Comparison of ENCODE assay signal across 13 cellular contexts in genomic region chr17:78896091-78896833, GRCh38. TPM values are rescaled to one million over a fixed set of nuclear protein-coding genes. Genes with fewer than 3 reads are reported as not detected.
DNase-seq lines count a peak whose midpoint lies in the region; ATAC-seq, FAIRE-seq and TF ChIP-seq lines count a peak whose summit lies in the region.
"Had no signal": no experiment of that assay in that cellular context is flagged by ENCODE, and none has a peak within 500 bp of the region (broad histone marks: within the 10 kb centered on the region; RNA-seq: fewer than 3 reads in every experiment).

No MANE protein-coding gene starts in this region.

- no peaks in the 10 kb centered on the region for H3K79me2 ChIP-seq in K562 (ENCODE audit: control insufficient read depth, insufficient read depth, low read length)

- no peak overlapping the region for H2AFZ ChIP-seq in K562 (ENCODE audit: low read depth, low read length)
- H2AFZ ChIP-seq: PC-9 had no signal

- POLR2A ChIA-PET in K562 (lab: Yijun Ruan, JAX) (interaction anchor here (0.7 to 1.7 kb wide), 4 partner anchors 8 to 129 kb away, joined by 4 to 5 read pairs (median 4); no protein-coding TSS in a partner anchor), T-cell (lab: Charles Lee) (no interaction called here)

- H3K36me3 ChIP-seq in K562 (ENCODE audit: control insufficient read depth, insufficient read depth, low read length) = no peaks in the 10 kb centered on the region
- peaks cover 5% of the 10 kb centered on the region for H3K36me3 ChIP-seq in right atrium auricular region
- no peaks in the 10 kb centered on the region for H3K36me3 ChIP-seq in ovary
- peaks cover 4% of the 10 kb centered on the region for H3K36me3 ChIP-seq in upper lobe of right lung

- in situ Hi-C loops in K562 (cut with MboI) = no loop called here

- H4K20me1 ChIP-seq in K562 (replicated peaks; ENCODE audit: control insufficient read depth, insufficient read depth, low read length) = peaks cover 5% of the 10 kb centered on the region; the same call in 1 of the 2 replicates

- DNase-seq in K562 (ENCODE audit: extremely low read depth in 1 of 4, low spot score in 3 of 4) (no peak), right atrium auricular region (ENCODE audit: low spot score) (no peak), ovary (peak in 4 of 5 donors; percentile 45 to 55 (median 52)), upper lobe of right lung (no peak), T-cell (no peak), T-helper 9 cell (no peak)
- DNase-seq in activated CD4-positive, alpha-beta T cell treated with anti-CD3 and anti-CD28 coated beads for 4 hours = no peak
- DNase-seq: HCEC 1CT, immature natural killer cell, Kasumi-1, NCI-H2171, PC-9 had no signal

- no peak overlapping the region for H3K27ac Mint-ChIP-seq in T-cell
- H3K27ac Mint-ChIP-seq: immature natural killer cell, progenitor cell of endocrine pancreas had no signal

- H3K36me3 Mint-ChIP-seq in T-cell = no peaks in the 10 kb centered on the region
- H3K36me3 Mint-ChIP-seq: immature natural killer cell had no signal

- H3K4me3 Mint-ChIP-seq in T-cell = no peak overlapping the region
- H3K4me3 Mint-ChIP-seq: immature natural killer cell had no signal

- H3K4me1 Mint-ChIP-seq in T-cell = peaks cover 13 to 14% (median 14%) of the 10 kb centered on the region in 3 donors

- peaks cover 0 to 10% of the 10 kb centered on the region in 2 experiments; a peak in 2 of 5 replicates for H3K4me1 ChIP-seq in K562 (replicated peaks in 1 of 2; ENCODE audit: control insufficient read depth in 2 of 2, insufficient read depth in 2 of 2, low read length in 2 of 2)
- H3K4me1 ChIP-seq in right atrium auricular region = peaks cover 0 to 86% of the 10 kb centered on the region in 2 donors
- peaks cover 53% of the 10 kb centered on the region for H3K4me1 ChIP-seq in ovary (ENCODE audit: insufficient read depth)
- H3K4me1 ChIP-seq in upper lobe of right lung = peaks cover 58% of the 10 kb centered on the region

- CTCF ChIA-PET in K562 (lab: Yijun Ruan, JAX; ENCODE audit: low intra/inter-chr PET ratio) (no interaction called here), T-cell (lab: Charles Lee) (no interaction called here)

- BruUV-seq in K562 (replicated peaks; lab: Mats Ljungman, UMichigan) = no TSS peak

- H3K4me2 ChIP-seq in K562 (ENCODE audit: insufficient read depth, low read length) = no peak overlapping the region
- H3K4me2 ChIP-seq: PC-9 had no signal

- H3K4me3 ChIP-seq in K562 = no peak overlapping the region
- H3K4me3 ChIP-seq in right atrium auricular region = no peak overlapping the region
- H3K4me3 ChIP-seq in ovary = no peak overlapping the region
- H3K4me3 ChIP-seq in upper lobe of right lung = no peak overlapping the region
- H3K4me3 ChIP-seq: PC-9 had no signal

- peaks cover 2% of the 10 kb centered on the region for H3K9me1 ChIP-seq in K562 (ENCODE audit: control insufficient read depth, insufficient read depth, low read length)

- ATAC-seq in K562 (no peak; the same call in 2 of the 3 replicates), upper lobe of right lung (no peak), T-cell (replicated peaks in 1 of 4) (no peak)

- H3K9ac ChIP-seq in K562 (ENCODE audit: insufficient read depth in 1 of 2, low read depth in 2 of 2, low read length in 2 of 2) = no peak overlapping the region

- H3K27ac ChIP-seq in K562 (ENCODE audit: extremely low read depth, low read depth, low read length) (no peak overlapping the region), right atrium auricular region (peak overlapping the region; percentile 50 to 55), ovary (peak overlapping the region; percentile 39 to 61), upper lobe of right lung (peak overlapping the region; percentile 36)
- H3K27ac ChIP-seq: PC-9 had no signal

- intact Hi-C loops in K562 (cut with micrococcal nuclease) (no loop called here), ovary (cut with DNase I) (loop anchor here in 1 of 4 donors (5.0 kb wide), 1 partner anchor 34 kb away; no protein-coding TSS in a partner anchor), upper lobe of right lung (cut with DNase I) (no loop called here)

- peaks cover 50 to 86% of the 10 kb centered on the region in 2 experiments for H3K27me3 ChIP-seq in K562 (ENCODE audit: control insufficient read depth in 2 of 2, insufficient read depth in 2 of 2, low read length in 2 of 2)
- H3K27me3 ChIP-seq in right atrium auricular region = no peaks in the 10 kb centered on the region
- no peaks in the 10 kb centered on the region for H3K27me3 ChIP-seq in ovary
- H3K27me3 ChIP-seq in upper lobe of right lung = no peaks in the 10 kb centered on the region

- no peaks in the 10 kb centered on the region for H3K9me3 Mint-ChIP-seq in T-cell
- H3K9me3 Mint-ChIP-seq: immature natural killer cell had no signal

- no peak for FAIRE-seq in K562 (lab: Jason Lieb, UNC)

- 9% methylated on average over 17 of the region's 20 CpGs for WGBS in K562 (ENCODE audit: insufficient coverage, low coverage, missing lambda C conversion rate)
- 57 to 58% (median 57%) methylated on average over 20 of the region's 20 CpGs for WGBS in ovary, 3 donors

- no peak for TF ChIP-seq POLR2A in K562 (conservative IDR thresholded peaks at IDR 0.05)
- TF ChIP-seq POLR2A in ovary (IDR thresholded peaks at IDR 0.05) = no peak

- TF ChIP-seq RAD21 in K562 (CRISPR knock-in tag; conservative IDR thresholded peaks at IDR 0.05 in 1 of 2, IDR thresholded peaks at IDR 0.05 in 1 of 2) = no peak

- H3K27me3 Mint-ChIP-seq in T-cell = no peaks in the 10 kb centered on the region
- H3K27me3 Mint-ChIP-seq: progenitor cell of endocrine pancreas had no signal

- TF ChIP-seq EP300 in K562 (IDR thresholded peaks at IDR 0.05; ENCODE audit: low read length) (no peak), ovary (IDR thresholded peaks at IDR 0.05) (no peak)

- H3K9me3 ChIP-seq in K562 (replicated peaks; ENCODE audit: control insufficient read depth, insufficient read depth, low read depth, low read length) = no peaks in the 10 kb centered on the region; the same call in 1 of the 2 replicates
- H3K9me3 ChIP-seq in right atrium auricular region = no peaks in the 10 kb centered on the region
- no peaks in the 10 kb centered on the region for H3K9me3 ChIP-seq in ovary
- H3K9me3 ChIP-seq in upper lobe of right lung = no peaks in the 10 kb centered on the region

- no peak for TF ChIP-seq CTCF in K562 (IDR thresholded peaks at IDR 0.05 in 2 of 3, conservative IDR thresholded peaks at IDR 0.05 in 1 of 3; ENCODE audit: insufficient read depth in 2 of 3, low read depth in 1 of 3, low read length in 3 of 3)
- TF ChIP-seq CTCF in right atrium auricular region (IDR thresholded peaks at IDR 0.05) = no peak
- no peak for TF ChIP-seq CTCF in ovary (IDR thresholded peaks at IDR 0.05)
- TF ChIP-seq CTCF in upper lobe of right lung (IDR thresholded peaks at IDR 0.05) = no peak

RNA-seq across cellular contexts. Expression of gene CEP295NL, which starts 6.7 kb away (rescaled TPM):
- not detected in 2 replicates for total RNA-seq in K562 (2011; cell fraction: chromatin; rRNA removed; ENCODE audit: low replicate concordance)
- not detected in 2 replicates for total RNA-seq in K562 (2011; cell fraction: nucleolus; rRNA removed)
- not detected in 2 replicates for total RNA-seq in K562 (2011; cell fraction: nucleoplasm; rRNA removed)
- not detected in 2 replicates for total RNA-seq in K562 (2014; rRNA removed)
- total RNA-seq in K562 (2014; rRNA removed; fragmentation: Illumina TruSeq; extraction: Trizol) = not detected in 2 replicates
- not detected in 2 replicates for total RNA-seq in K562 (2015; rRNA removed; fragmentation: Illumina TruSeq; extraction: Trizol)
- total RNA-seq in K562 (2021) = not detected in 2 replicates
- not detected in 2 replicates for polyA plus RNA-seq in K562 (2011; rRNA removed)
- not detected in 2 replicates for polyA plus RNA-seq in K562 (2011; cell fraction: cytosol; rRNA removed)
- not detected in 2 replicates for polyA plus RNA-seq in K562 (2011; cell fraction: nucleus; rRNA removed)
- polyA plus RNA-seq in K562 (2012) = not detected in 2 replicates
- polyA plus RNA-seq in K562 (2014; fragmentation: Illumina TruSeq; extraction: Trizol) = not detected in 2 replicates
- not detected for polyA plus RNA-seq in K562 (2014; fragmentation: Nextera tagmentation; extraction: Ambion mirVana)
- polyA plus RNA-seq in K562 (2014; rRNA removed) = not detected in 2 replicates
- not detected in 2 replicates for polyA minus RNA-seq in K562 (2011; rRNA and poly(A)+ RNA removed)
- not detected in 2 replicates for polyA minus RNA-seq in K562 (2011; cell fraction: cytosol; rRNA and poly(A)+ RNA removed)
- not detected in 2 replicates for polyA minus RNA-seq in K562 (2011; cell fraction: nucleus; rRNA and poly(A)+ RNA removed)
- 1 to 10 TPM in 1 of 2 donors, under 1 TPM in 1; 0.83 to 1.1 TPM for total RNA-seq in right atrium auricular region
- total RNA-seq in ovary = 1 to 10 TPM; 1.7 to 8.0 (median 4.5) TPM
- 1 to 10 TPM in 1 of 2 donors, under 1 TPM in 1; 0.25 to 1.0 TPM for polyA plus RNA-seq in ovary
- total RNA-seq in upper lobe of right lung = 4.2 TPM
- total RNA-seq in T-cell = 1 to 10 TPM in 2 of 5 donors, under 1 TPM in 3; 0.28 to 3.1 (median 0.41) TPM
- polyA plus RNA-seq: immature natural killer cell had no signal

RNA-seq across cellular contexts. Expression of gene TIMP2, which starts 28.9 kb away (rescaled TPM):
- not detected in 2 replicates for total RNA-seq in K562 (2011; cell fraction: chromatin; rRNA removed; ENCODE audit: low replicate concordance)
- total RNA-seq in K562 (2011; cell fraction: nucleolus; rRNA removed) = not detected in 2 replicates
- total RNA-seq in K562 (2011; cell fraction: nucleoplasm; rRNA removed) = not detected in 2 replicates
- not detected in 2 replicates for total RNA-seq in K562 (2014; rRNA removed)
- not detected in 2 replicates for total RNA-seq in K562 (2014; rRNA removed; fragmentation: Illumina TruSeq; extraction: Trizol)
- total RNA-seq in K562 (2015; rRNA removed; fragmentation: Illumina TruSeq; extraction: Trizol) = not detected in 2 replicates
- total RNA-seq in K562 (2021) = 0.49 and 0.55 TPM in 2 replicates
- not detected in 2 replicates for polyA plus RNA-seq in K562 (2011; rRNA removed)
- 0.01 and 0.03 TPM in 2 replicates for polyA plus RNA-seq in K562 (2011; cell fraction: cytosol; rRNA removed)
- polyA plus RNA-seq in K562 (2011; cell fraction: nucleus; rRNA removed) = not detected in 2 replicates
- polyA plus RNA-seq in K562 (2012) = 0.06 TPM in 1 of 2 replicates, not detected in the other
- polyA plus RNA-seq in K562 (2014; fragmentation: Illumina TruSeq; extraction: Trizol) = not detected in 2 replicates
- not detected for polyA plus RNA-seq in K562 (2014; fragmentation: Nextera tagmentation; extraction: Ambion mirVana)
- polyA plus RNA-seq in K562 (2014; rRNA removed) = not detected in 2 replicates
- not detected in 2 replicates for polyA minus RNA-seq in K562 (2011; rRNA and poly(A)+ RNA removed)
- not detected in 2 replicates for polyA minus RNA-seq in K562 (2011; cell fraction: cytosol; rRNA and poly(A)+ RNA removed)
- polyA minus RNA-seq in K562 (2011; cell fraction: nucleus; rRNA and poly(A)+ RNA removed) = not detected in 2 replicates
- total RNA-seq in right atrium auricular region = 100 to 1,000 TPM in 1 of 2 donors, 10 to 100 TPM in 1; 99.1 to 158 TPM
- total RNA-seq in ovary = 100 to 1,000 TPM; 221 to 854 (median 693) TPM
- 1,000 to 10,000 TPM in 1 of 2 donors, 100 to 1,000 TPM in 1; 542 to 1,422 TPM for polyA plus RNA-seq in ovary
- total RNA-seq in upper lobe of right lung = 318 TPM
- 1 to 10 TPM; 5.1 to 6.7 (median 6.5) TPM for total RNA-seq in T-cell

RNA-seq across cellular contexts. Expression of gene USP36, which starts 55.6 kb away (rescaled TPM):
- 148 and 235 TPM in 2 replicates for total RNA-seq in K562 (2011; cell fraction: chromatin; rRNA removed; ENCODE audit: low replicate concordance)
- 81.9 and 95.5 TPM in 2 replicates for total RNA-seq in K562 (2011; cell fraction: nucleolus; rRNA removed)
- 95.0 and 103 TPM in 2 replicates for total RNA-seq in K562 (2011; cell fraction: nucleoplasm; rRNA removed)
- total RNA-seq in K562 (2014; rRNA removed) (15.1 and 18.3 TPM in 2 replicates), K562 (2014; rRNA removed; fragmentation: Illumina TruSeq; extraction: Trizol) (23.7 and 29.8 TPM in 2 replicates), K562 (2015; rRNA removed; fragmentation: Illumina TruSeq; extraction: Trizol) (18.5 and 20.8 TPM in 2 replicates), K562 (2021) (66.8 and 72.8 TPM in 2 replicates), right atrium auricular region (10 to 100 TPM; 15.4 to 18.1 TPM), ovary (100 to 1,000 TPM in 2 of 7 donors, 10 to 100 TPM in 5; 56.0 to 127 (median 69.2) TPM), upper lobe of right lung (69.6 TPM), T-cell (100 to 1,000 TPM; 132 to 487 (median 143) TPM)
- polyA plus RNA-seq in K562 (2011; rRNA removed) (22.5 and 34.0 TPM in 2 replicates), K562 (2014; fragmentation: Illumina TruSeq; extraction: Trizol) (45.9 and 47.4 TPM in 2 replicates), K562 (2014; fragmentation: Nextera tagmentation; extraction: Ambion mirVana) (1 to 10 TPM; 6.4 to 8.5 TPM), K562 (2014; rRNA removed) (31.7 and 33.9 TPM in 2 replicates), ovary (10 to 100 TPM; 38.7 to 59.1 TPM)
- polyA plus RNA-seq in K562 (2011; cell fraction: cytosol; rRNA removed) = 21.9 and 24.7 TPM in 2 replicates
- polyA plus RNA-seq in K562 (2011; cell fraction: nucleus; rRNA removed) = 99.8 and 123 TPM in 2 replicates
- polyA plus RNA-seq in K562 (2012) = 45.4 and 46.5 TPM in 2 replicates
- polyA minus RNA-seq in K562 (2011; rRNA and poly(A)+ RNA removed) = 34.2 and 37.2 TPM in 2 replicates
- polyA minus RNA-seq in K562 (2011; cell fraction: cytosol; rRNA and poly(A)+ RNA removed) = 21.8 and 26.1 TPM in 2 replicates
- polyA minus RNA-seq in K562 (2011; cell fraction: nucleus; rRNA and poly(A)+ RNA removed) = 26.8 and 40.4 TPM in 2 replicates

Comparison
In these comparisons a context has a peak if more than half of its experiments do, and no peak if none do; other contexts are left out.
1. DNase-seq: peak in ovary (4 of 5); none in K562 (0 of 4), right atrium auricular region (single experiment), upper lobe of right lung (single experiment), T-cell (0 of 34), T-helper 9 cell (single experiment) and activated CD4-positive, alpha-beta T cell treated with anti-CD3 and anti-CD28 coated beads for 4 hours (0 of 2).
2. RNA of gene TIMP2, which starts 28.9 kb away (total RNA-seq): 221 to 854 TPM in ovary, 318 TPM in upper lobe of right lung (single experiment) and 99.1 to 158 TPM in right atrium auricular region; 5.1 to 6.7 TPM in T-cell and 0.49 to 0.55 TPM in K562; every median in the first group is over 10 times any median in the second.